9 cellular contexts compared by ENCODE assay signal in the genomic region with DNA sequence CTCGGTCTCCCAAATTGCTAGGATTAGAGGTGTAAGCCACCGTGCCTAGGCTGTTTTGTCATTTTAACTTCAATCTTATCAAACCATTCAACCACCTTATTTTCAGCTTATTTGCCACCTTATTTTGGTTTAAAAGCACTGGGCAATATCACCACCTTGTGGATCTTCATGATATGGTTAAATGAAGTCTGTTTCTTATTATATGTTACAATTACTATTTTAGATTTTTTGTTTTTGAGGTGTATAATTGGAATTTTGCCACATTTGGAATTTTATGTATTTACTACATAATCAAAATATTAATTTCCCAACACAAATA. TPM values are rescaled to one million over a fixed set of nuclear protein-coding genes. Genes with fewer than 3 reads are reported as not detected.
DNase-seq lines count a peak whose midpoint lies in the region; ATAC-seq and TF ChIP-seq lines count a peak whose summit lies in the region.
"Had no signal": no experiment of that assay in that cellular context is flagged by ENCODE, and none has a peak within 500 bp of the region (broad histone marks: within the 10 kb centered on the region; RNA-seq: fewer than 3 reads in every experiment).

No MANE protein-coding gene starts in this region.

- intact Hi-C loops in activated CD4-positive, alpha-beta T cell treated with anti-CD3 and anti-CD28 coated beads, Interleukin-2, amount 10 ng/mL, durations not matched to agents 24 days and 14 days (cut with micrococcal nuclease): no loop called here

- H3K36me3 Mint-ChIP-seq in activated CD4-positive, alpha-beta T cell treated with anti-CD3 and anti-CD28 coated beads, Interleukin-2, amount 10 ng/mL, durations not matched to agents 24 days and 14 days (ENCODE audit: low read depth): no peaks in the 10 kb centered on the region

- H2AFZ ChIP-seq in hepatocyte: no peak overlapping the region

- H3K4me1 ChIP-seq in hepatocyte (ENCODE audit: insufficient read depth): no peaks in the 10 kb centered on the region
- H3K4me1 ChIP-seq: SJCRH30 had no signal

- no peaks in the 10 kb centered on the region for H3K9me3 Mint-ChIP-seq in activated CD4-positive, alpha-beta T cell treated with anti-CD3 and anti-CD28 coated beads, Interleukin-2, amount 10 ng/mL, durations not matched to agents 24 days and 14 days

- H3K9me3 ChIP-seq in AG04450 (ENCODE audit: control insufficient read depth, insufficient read depth, low read length): no peaks in the 10 kb centered on the region
- H3K9me3 ChIP-seq in hepatocyte (ENCODE audit: low read depth): no peaks in the 10 kb centered on the region
- H3K9me3 ChIP-seq: SJCRH30 had no signal

- POLR2A ChIA-PET in AG04450 (lab: Yijun Ruan, JAX): no interaction called here

- H3K79me2 ChIP-seq in hepatocyte: no peaks in the 10 kb centered on the region

- no peak overlapping the region for H3K4me2 ChIP-seq in hepatocyte

- H3K36me3 ChIP-seq in hepatocyte (replicated peaks; ENCODE audit: insufficient read depth, low read depth): no peaks in the 10 kb centered on the region
- H3K36me3 ChIP-seq: SJCRH30 had no signal

- no peaks in the 10 kb centered on the region for H3K4me1 Mint-ChIP-seq in activated CD4-positive, alpha-beta T cell treated with anti-CD3 and anti-CD28 coated beads, Interleukin-2, amount 10 ng/mL, durations not matched to agents 24 days and 14 days

- DNase-seq in AG04450 (ENCODE audit: low read depth, low spot score): peak; percentile 21
- DNase-seq in HS-5 (ENCODE audit: low read depth): peak; percentile 18
- peak; percentile 63 for DNase-seq in SK-N-DZ (ENCODE audit: low spot score)
- DNase-seq in hepatocyte (ENCODE audit: low spot score): peak; percentile 10
- DNase-seq in activated CD4-positive, alpha-beta T cell treated with anti-CD3 and anti-CD28 coated beads, Interleukin-2, amount 10 ng/mL, durations not matched to agents 24 days and 14 days: no peak
- no peak for DNase-seq in activated CD8-positive, alpha-beta memory T cell treated with anti-CD3 and anti-CD28 coated beads for 24 hours

- H3K9me2 ChIP-seq in hepatocyte (replicated peaks; ENCODE audit: insufficient read depth): no peaks in the 10 kb centered on the region

- no peaks in the 10 kb centered on the region for H3K27me3 ChIP-seq in AG04450 (ENCODE audit: control insufficient read depth, insufficient read depth, low read length)
- H3K27me3 ChIP-seq in hepatocyte: no peaks in the 10 kb centered on the region
- H3K27me3 ChIP-seq: SJCRH30 had no signal

- CTCF ChIA-PET in AG04450 (lab: Charles Lee): interaction anchor here (0.6 to 1.5 kb wide), 18 partner anchors 9 to 362 kb away, joined by 3 to 16 read pairs (median 4); a partner anchor contains a TSS

- no peak for ATAC-seq in GM18873 (IDR thresholded peaks at IDR 0.05; ENCODE audit: low FRiP score, unreplicated experiment)
- no peak for ATAC-seq in HG03432 (IDR thresholded peaks at IDR 0.05; ENCODE audit: unreplicated experiment)

- H3K4me3 Mint-ChIP-seq in activated CD4-positive, alpha-beta T cell treated with anti-CD3 and anti-CD28 coated beads, Interleukin-2, amount 10 ng/mL, durations not matched to agents 24 days and 14 days: no peak overlapping the region

- H4K20me1 ChIP-seq in hepatocyte (ENCODE audit: insufficient read depth, poor library complexity, severe bottlenecking): no peaks in the 10 kb centered on the region

- H3K27ac ChIP-seq in AG04450 (ENCODE audit: low read depth, low read length) (no peak overlapping the region), hepatocyte (no peak overlapping the region)
- H3K27ac ChIP-seq: SJCRH30 had no signal

- 36% methylated on average over 2 of the region's 2 CpGs for WGBS in hepatocyte (ENCODE audit: low lambda C conversion rate, missing lambda C conversion rate)

- H3K27ac Mint-ChIP-seq in activated CD4-positive, alpha-beta T cell treated with anti-CD3 and anti-CD28 coated beads, Interleukin-2, amount 10 ng/mL, durations not matched to agents 24 days and 14 days: no peak overlapping the region

- H3K27me3 Mint-ChIP-seq in activated CD4-positive, alpha-beta T cell treated with anti-CD3 and anti-CD28 coated beads, Interleukin-2, amount 10 ng/mL, durations not matched to agents 24 days and 14 days: no peaks in the 10 kb centered on the region

- TF ChIP-seq CTCF in AG04450 (IDR thresholded peaks at IDR 0.05; ENCODE audit: low read depth, low read length) (peak; percentile 65), hepatocyte (IDR thresholded peaks at IDR 0.05; ENCODE audit: poor library complexity) (peak; percentile 55)

- H3K4me3 ChIP-seq in AG04450 (ENCODE audit: low read depth, low read length) (no peak overlapping the region), hepatocyte (no peak overlapping the region)
- H3K4me3 ChIP-seq: SJCRH30 had no signal

RNA-seq across cellular contexts. Expression of a gene that starts 43.8 kb away (rescaled TPM):
- polyA plus RNA-seq in AG04450 (2011; rRNA removed): 39.9 and 56.8 TPM in 2 replicates
- polyA minus RNA-seq in AG04450 (2011; rRNA and poly(A)+ RNA removed): 154 and 186 TPM in 2 replicates
- polyA plus RNA-seq in SK-N-DZ (2014; cell fraction: cytosol; rRNA removed): 3.7 and 4.7 TPM in 2 replicates
- polyA plus RNA-seq in SK-N-DZ (2014; cell fraction: nucleus; rRNA removed): 3.8 and 4.7 TPM in 2 replicates
- total RNA-seq in hepatocyte: 9.0 and 11.7 TPM in 2 replicates
- 4.1 and 5.1 TPM in 2 replicates for polyA plus RNA-seq in hepatocyte
- total RNA-seq in activated CD4-positive, alpha-beta T cell treated with anti-CD3 and anti-CD28 coated beads, Interleukin-2, amount 10 ng/mL, durations not matched to agents 24 days and 14 days: not detected in 2 replicates

Comparison
In these comparisons a context has a peak if more than half of its experiments do, and no peak if none do; other contexts are left out.
1. DNase-seq: peak in AG04450 (single experiment), HS-5 (single experiment), SK-N-DZ (single experiment) and hepatocyte (single experiment); none in activated CD4-positive, alpha-beta T cell treated with anti-CD3 and anti-CD28 coated beads, Interleukin-2, amount 10 ng/mL, durations not matched to agents 24 days and 14 days (single experiment) and activated CD8-positive, alpha-beta memory T cell treated with anti-CD3 and anti-CD28 coated beads for 24 hours (single experiment).